8 cellular contexts compared by ENCODE assay signal in genomic region chr1:161486806-161487482, GRCh38. TPM values are rescaled to one million over a fixed set of nuclear protein-coding genes. Genes with fewer than 3 reads are reported as not detected.
DNase-seq lines count a peak whose midpoint lies in the region; ATAC-seq and TF ChIP-seq lines count a peak whose summit lies in the region.

No MANE protein-coding gene starts in this region.

- CTCF ChIA-PET in activated CD8-positive, alpha-beta T cell treated with anti-CD3 and anti-CD28 coated beads, Interleukin-2, amount 10 ng/mL, durations not matched to agents 7 days and 5 days (lab: Charles Lee) = interaction anchor here (0.7 to 4.8 kb wide), 15 partner anchors 14 to 276 kb away, joined by 3 to 44 read pairs (median 4); partner anchors contain the start of gene FCGR2A

- TF ChIP-seq CTCF in fibroblast of villous mesenchyme (IDR thresholded peaks at IDR 0.05; ENCODE audit: insufficient read depth, low read depth, low read length) (peak; percentile 76), omental fat pad (IDR thresholded peaks at IDR 0.05) (peak in 2 of 3 donors; percentile 1 to 71)

- H3K27ac Mint-ChIP-seq in activated CD8-positive, alpha-beta T cell treated with anti-CD3 and anti-CD28 coated beads, Interleukin-2, amount 10 ng/mL, durations not matched to agents 7 days and 5 days = no peak overlapping the region

- H3K4me1 Mint-ChIP-seq in activated CD8-positive, alpha-beta T cell treated with anti-CD3 and anti-CD28 coated beads, Interleukin-2, amount 10 ng/mL, durations not matched to agents 7 days and 5 days (ENCODE audit: low read depth) = peaks cover 23% of the 10 kb centered on the region

- ATAC-seq in GM21723 (IDR thresholded peaks at IDR 0.05; ENCODE audit: unreplicated experiment) = peak; percentile 52
- peak; percentile 73 for ATAC-seq in activated CD8-positive, alpha-beta T cell treated with anti-CD3 and anti-CD28 coated beads, Interleukin-2, amount 10 ng/mL, durations not matched to agents 7 days and 5 days
- peak; percentile 74 for ATAC-seq in omental fat pad (ENCODE audit: low FRiP score)
- no peak for ATAC-seq in GM21737 (IDR thresholded peaks at IDR 0.05; ENCODE audit: unreplicated experiment)

- no peaks in the 10 kb centered on the region for H3K36me3 Mint-ChIP-seq in activated CD8-positive, alpha-beta T cell treated with anti-CD3 and anti-CD28 coated beads, Interleukin-2, amount 10 ng/mL, durations not matched to agents 7 days and 5 days (ENCODE audit: low read depth)

- H3K27me3 Mint-ChIP-seq in activated CD8-positive, alpha-beta T cell treated with anti-CD3 and anti-CD28 coated beads, Interleukin-2, amount 10 ng/mL, durations not matched to agents 7 days and 5 days (ENCODE audit: low read depth) = peaks cover 37% of the 10 kb centered on the region

- DNase-seq in COLO829 (ENCODE audit: low spot score) (peak; percentile 87), NCI-H446 (lab: John Stamatoyannopoulos, UW) (peak; percentile 30 to 79), fibroblast of villous mesenchyme (ENCODE audit: low read depth) (peak; percentile 72), omental fat pad (ENCODE audit: low spot score) (no peak)
- peak; percentile 66 for DNase-seq in activated CD8-positive, alpha-beta T cell treated with anti-CD3 and anti-CD28 coated beads, Interleukin-2, amount 10 ng/mL, durations not matched to agents 7 days and 5 days
- no peak for DNase-seq in activated effector memory CD4-positive, alpha-beta T cell treated with anti-CD3 and anti-CD28 coated beads, Interleukin-2, amount 50 U/mL, for 16 hours

- no peak overlapping the region for H3K4me3 Mint-ChIP-seq in activated CD8-positive, alpha-beta T cell treated with anti-CD3 and anti-CD28 coated beads, Interleukin-2, amount 10 ng/mL, durations not matched to agents 7 days and 5 days

- POLR2A ChIA-PET in activated CD8-positive, alpha-beta T cell treated with anti-CD3 and anti-CD28 coated beads, Interleukin-2, amount 10 ng/mL, durations not matched to agents 7 days and 5 days (lab: Charles Lee) = no interaction called here

- H3K4me3 ChIP-seq in fibroblast of villous mesenchyme (ENCODE audit: low read depth, low read length) = no peak overlapping the region

- H3K9me3 Mint-ChIP-seq in activated CD8-positive, alpha-beta T cell treated with anti-CD3 and anti-CD28 coated beads, Interleukin-2, amount 10 ng/mL, durations not matched to agents 7 days and 5 days (ENCODE audit: insufficient read depth) = no peaks in the 10 kb centered on the region

RNA-seq across cellular contexts. Expression of gene FCGR2A, which starts 18.3 kb away (rescaled TPM):
- under 1 TPM in 1 of 2 experiments, not detected in 1; 0.21 TPM for total RNA-seq in activated CD8-positive, alpha-beta T cell treated with anti-CD3 and anti-CD28 coated beads, Interleukin-2, amount 10 ng/mL, durations not matched to agents 7 days and 5 days
- total RNA-seq in fibroblast of villous mesenchyme (under 0.01 TPM in 2 replicates), omental fat pad (100 to 1,000 TPM; 118 to 222 (median 130) TPM)

RNA-seq across cellular contexts. Expression of gene HSPA6, which starts 37.4 kb away (rescaled TPM):
- total RNA-seq in activated CD8-positive, alpha-beta T cell treated with anti-CD3 and anti-CD28 coated beads, Interleukin-2, amount 10 ng/mL, durations not matched to agents 7 days and 5 days = 1 to 10 TPM in 1 of 2 experiments, under 1 TPM in 1; 0.94 to 1.1 TPM
- under 0.01 TPM in 2 replicates for total RNA-seq in fibroblast of villous mesenchyme
- 100 to 1,000 TPM in 1 of 4 donors, 10 to 100 TPM in 2, 1 to 10 TPM in 1; 8.2 to 134 (median 18.8) TPM for total RNA-seq in omental fat pad

Comparison
In these comparisons a context has a peak if more than half of its experiments do, and no peak if none do; other contexts are left out.
1. DNase-seq: peak in COLO829 (single experiment), NCI-H446 (2 of 2), activated CD8-positive, alpha-beta T cell treated with anti-CD3 and anti-CD28 coated beads, Interleukin-2, amount 10 ng/mL, durations not matched to agents 7 days and 5 days (single experiment) and fibroblast of villous mesenchyme (single experiment); none in omental fat pad (single experiment) and activated effector memory CD4-positive, alpha-beta T cell treated with anti-CD3 and anti-CD28 coated beads, Interleukin-2, amount 50 U/mL, for 16 hours (single experiment).
2. RNA of gene FCGR2A, which starts 18.3 kb away (total RNA-seq): 118 to 222 TPM in omental fat pad; 0.21 TPM in activated CD8-positive, alpha-beta T cell treated with anti-CD3 and anti-CD28 coated beads, Interleukin-2, amount 10 ng/mL, durations not matched to agents 7 days and 5 days and under 0.01 TPM in fibroblast of villous mesenchyme; every median in the first group is over 10 times any median in the second.